ENCODE assay signal across 23 cellular contexts in the genomic region with DNA sequence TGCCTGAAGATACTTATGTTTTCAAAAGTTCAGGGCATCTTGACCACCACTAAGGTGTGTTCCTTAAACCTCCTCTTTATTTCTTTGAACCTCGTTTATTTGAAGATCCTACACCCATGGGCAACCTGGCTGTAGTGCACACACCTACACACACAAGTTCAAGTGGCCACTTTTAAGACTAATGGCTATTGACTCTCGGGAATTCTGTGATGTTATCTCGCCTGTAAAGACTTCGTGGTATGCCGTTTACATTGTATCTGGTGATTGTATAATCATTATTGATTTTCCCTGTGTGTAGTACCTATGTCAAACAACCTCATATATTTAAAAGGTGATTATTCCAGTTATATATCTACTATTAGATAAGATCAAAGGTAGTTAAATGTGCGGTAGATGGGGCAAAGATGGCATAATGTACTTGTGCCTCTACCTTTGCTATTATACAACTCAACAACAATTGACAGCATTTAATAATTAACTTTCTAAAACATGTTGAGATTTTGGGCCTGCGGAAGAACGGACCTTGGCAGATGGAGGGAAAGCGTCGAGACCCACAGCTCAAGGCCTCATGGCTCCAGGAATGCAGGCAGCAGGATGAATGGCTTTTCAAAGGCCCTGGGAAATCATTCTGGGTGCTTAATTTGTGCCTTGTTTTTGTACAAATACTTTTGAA. TPM values are rescaled to one million over a fixed set of nuclear protein-coding genes. Genes with fewer than 3 reads are reported as not detected.
"Had no signal": no experiment of that assay in that cellular context is flagged by ENCODE, and none has a peak within 500 bp of the region (broad histone marks: within the 10 kb centered on the region; RNA-seq: fewer than 3 reads in every experiment).

No MANE protein-coding gene starts in this region.

- DNase-seq: activated CD4-positive, alpha-beta T cell treated with anti-CD3 and anti-CD28 coated beads for 1 hour; activated CD4-positive, alpha-beta T cell treated with anti-CD3 and anti-CD28 coated beads, Interleukin-2, amount 50 U/mL, for 1 hour; activated CD8-positive, alpha-beta T cell treated with anti-CD3 and anti-CD28 coated beads, Interleukin-2, amount 10 ng/mL, durations not matched to agents 7 days and 5 days; activated naive CD8-positive, alpha-beta T cell treated with anti-CD3 and anti-CD28 coated beads for 36 hours; activated T-cell treated with anti-CD3 and anti-CD28 coated beads, Interleukin-2, amount 50 U/mL, for 24 hours; central memory CD4-positive, alpha-beta T cell; effector memory CD8-positive, alpha-beta T cell; glutamatergic neuron; immature natural killer cell; midbrain; natural killer cell; stimulated activated CD4-positive, alpha-beta T cell treated with anti-CD3 and anti-CD28 coated beads, Interleukin-12 subunit alpha, Interleukin-12 subunit beta, amount 100 ng/mL, for 4 hours; tibial artery; uterus had no signal

- H3K4me1 ChIP-seq: prostate gland, right atrium auricular region, tibial artery, uterus had no signal

- H3K27me3 ChIP-seq: hepatocyte, right atrium auricular region, tibial artery, uterus had no signal

- ATAC-seq: activated CD8-positive, alpha-beta T cell treated with anti-CD3 and anti-CD28 coated beads, Interleukin-2, amount 10 ng/mL, durations not matched to agents 7 days and 5 days; activated T-helper 17 cell treated with anti-CD3 and anti-CD28 coated beads, Interleukin-2, amount 50 U/mL, for 72 hours; effector memory CD8-positive, alpha-beta T cell; esophagus mucosa; left lobe of liver; natural killer cell had no signal

- H3K36me3 ChIP-seq: prostate gland, right atrium auricular region, tibial artery, uterus had no signal

- H3K4me3 ChIP-seq: hepatocyte, prostate gland, right atrium auricular region, tibial artery, uterus had no signal

- H3K27ac ChIP-seq: hepatocyte, prostate gland, right atrium auricular region, tibial artery, uterus had no signal

- FAIRE-seq: astrocyte, endothelial cell of umbilical vein, frontal cortex had no signal

- H3K9me3 ChIP-seq: prostate gland, right atrium auricular region, tibial artery, uterus had no signal

RNA-seq across cellular contexts. Expression of a gene that starts 51.4 kb away (rescaled TPM):
- total RNA-seq: activated CD8-positive, alpha-beta T cell treated with anti-CD3 and anti-CD28 coated beads, Interleukin-2, amount 10 ng/mL, durations not matched to agents 7 days and 5 days; activated naive CD8-positive, alpha-beta T cell treated with anti-CD3 and anti-CD28 coated beads for 36 hours; activated T-helper 17 cell treated with anti-CD3 and anti-CD28 coated beads, Interleukin-2, amount 50 U/mL, for 72 hours; endothelial cell of umbilical vein; left lobe of liver; natural killer cell had no signal
- polyA plus RNA-seq: endothelial cell of umbilical vein, immature natural killer cell had no signal
